In the genomic region with DNA sequence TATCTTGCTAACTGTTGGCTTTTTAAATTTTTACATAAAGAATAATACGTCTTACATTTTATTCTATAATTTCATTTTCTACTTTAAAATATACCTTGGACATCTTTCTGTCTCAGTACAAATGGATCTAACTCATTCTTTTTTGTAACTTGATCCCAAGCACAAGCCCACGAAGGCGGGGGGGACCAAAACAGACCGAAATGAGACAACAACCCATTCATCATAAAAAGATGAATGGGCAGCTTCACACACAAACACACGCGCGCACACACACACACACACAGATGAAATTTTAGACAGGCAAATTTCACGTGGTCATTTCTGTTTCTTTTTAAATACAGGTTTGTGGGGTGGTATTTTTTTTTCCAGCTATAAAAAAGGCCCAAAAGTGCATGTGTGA, we compare ENCODE assay signal across 18 cellular contexts.
"Had no signal": no experiment of that assay in that cellular context is flagged by ENCODE, and none has a peak within 500 bp of the region (broad histone marks: within the 10 kb centered on the region; RNA-seq: fewer than 3 reads in every experiment).

No MANE protein-coding gene starts in this region.

- H3K4me1 ChIP-seq: esophagus squamous epithelium, gastrocnemius medialis, lower lobe of right lung, pancreas, right lobe of liver, stomach, thyroid gland had no signal

- H3K9me3 ChIP-seq: esophagus squamous epithelium, gastrocnemius medialis, lower lobe of right lung, neutrophil, pancreas, right lobe of liver, thyroid gland had no signal

- H3K36me3 ChIP-seq: esophagus squamous epithelium, gastrocnemius medialis, lower lobe of right lung, neutrophil, pancreas, right lobe of liver, stomach, thyroid gland had no signal

- H3K27ac ChIP-seq: esophagus squamous epithelium, gastrocnemius medialis, lower lobe of right lung, neutrophil, pancreas, right lobe of liver, stomach, thyroid gland had no signal

- DNase-seq: cortex of kidney; effector memory CD8-positive, alpha-beta T cell; erythroblast; esophagus squamous epithelium; gastrocnemius medialis; left ventricle myocardium superior; lower lobe of right lung; natural killer cell; pancreas; retina; right lobe of liver; stimulated activated CD4-positive, alpha-beta T cell treated with anti-CD3 and anti-CD28 coated beads, Interleukin-2, amount 100 ng/mL, for 24 hours; stimulated activated CD4-positive, alpha-beta T cell treated with anti-CD3 and anti-CD28 coated beads, Interleukin-4, amount 100 ng/mL, for 24 hours; stimulated activated naive CD4-positive, alpha-beta T cell treated with Interleukin-2 at 50 U/mL for 16 hours; stomach; thyroid gland; trophoblast cell had no signal

- ATAC-seq: effector memory CD8-positive, alpha-beta T cell; gastrocnemius medialis; left ventricle myocardium superior; lower lobe of right lung; natural killer cell; pancreas; right lobe of liver had no signal

- H3K4me3 ChIP-seq: esophagus squamous epithelium, gastrocnemius medialis, lower lobe of right lung, pancreas, right lobe of liver, stomach, thyroid gland had no signal

- H3K27me3 ChIP-seq: gastrocnemius medialis, pancreas, right lobe of liver, thyroid gland had no signal
